Comparison of ENCODE assay signal across 8 cellular contexts in genomic region chr7:43454936-43455518, GRCh38.
DNase-seq lines count a peak whose midpoint lies in the region; ATAC-seq and TF ChIP-seq lines count a peak whose summit lies in the region.

No MANE protein-coding gene starts in this region.

- H3K4me1 ChIP-seq in body of pancreas (no peaks in the 10 kb centered on the region), liver (ENCODE audit: control insufficient read depth in 4 of 4, insufficient read depth in 4 of 4, low read length in 3 of 4) (peaks cover 3 to 9% (median 8%) of the 10 kb centered on the region in 4 donors)

- H3K9ac ChIP-seq in liver (ENCODE audit: low read depth in 1 of 2, low read length in 2 of 2), result no peak overlapping the region

- DNase-seq in NCI-H146 (lab: John Stamatoyannopoulos, UW) (peak; percentile 5), NCI-H146 treated with DMSO at 0.1 percent for 48 hours (lab: John Stamatoyannopoulos, UW; ENCODE audit: unreplicated experiment) (no peak), NB4 (ENCODE audit: low read depth) (peak; percentile 54), body of pancreas (no peak), posterior cingulate gyrus (no peak)
- no peak for DNase-seq in central memory CD4-positive, alpha-beta T cell

- H3K27ac ChIP-seq in body of pancreas (no peak overlapping the region), liver (ENCODE audit: low read depth in 1 of 2, low read length in 2 of 2) (no peak overlapping the region)

- H3K4me3 ChIP-seq in NB4 (ENCODE audit: low read depth, low read length) (no peak overlapping the region), body of pancreas (no peak overlapping the region), liver (ENCODE audit: low read depth in 1 of 3, low read length in 3 of 3) (no peak overlapping the region)

- H3K9me3 ChIP-seq in body of pancreas (no peaks in the 10 kb centered on the region), liver (ENCODE audit: control insufficient read depth in 4 of 4, low read length in 3 of 4) (no peaks in the 10 kb centered on the region)

- ATAC-seq in GM21786 (IDR thresholded peaks at IDR 0.05; ENCODE audit: unreplicated experiment), result peak; percentile 82
- ATAC-seq in body of pancreas, result peak; percentile 74

- intact Hi-C loops in body of pancreas (cut with DNase I) (no loop called here), posterior cingulate gyrus (cut with DNase I) (loop anchor here (5.0 to 10.0 kb wide), 2 partner anchors 270 to 513 kb away; partner anchors contain the start of gene COA1)

- H3K36me3 ChIP-seq in body of pancreas (replicated peaks in 1 of 2; ENCODE audit: insufficient read depth in 1 of 2, low read depth in 2 of 2) (no peaks in the 10 kb centered on the region), liver (ENCODE audit: control insufficient read depth in 4 of 4, insufficient read depth in 3 of 4, low read depth in 1 of 4, low read length in 3 of 4) (no peaks in the 10 kb centered on the region)

- no peaks in the 10 kb centered on the region for H3K27me3 ChIP-seq in body of pancreas
- H3K27me3 ChIP-seq in liver (ENCODE audit: control insufficient read depth in 4 of 4, insufficient read depth in 4 of 4, low read length in 3 of 4), result no peaks in the 10 kb centered on the region

- 21 to 22% methylated on average over 8 of the region's 8 CpGs for whole genome bisulfite sequencing in body of pancreas, 2 donors
- 25% methylated on average over 8 of the region's 8 CpGs for WGBS in liver

- TF ChIP-seq CTCF in NB4 (IDR thresholded peaks at IDR 0.05; ENCODE audit: low read depth, low read length) (no peak), body of pancreas (IDR thresholded peaks at IDR 0.05) (peak in 6 of 7 experiments; percentile 15 to 67 (median 50)), liver (IDR thresholded peaks at IDR 0.05; ENCODE audit: low read depth, low read length, missing input control) (peak; percentile 47)

- no peak for TF ChIP-seq POLR2A in NB4 (IDR thresholded peaks at IDR 0.05; ENCODE audit: extremely low read depth, insufficient read length)
- TF ChIP-seq POLR2A in body of pancreas (IDR thresholded peaks at IDR 0.05), result no peak

- TF ChIP-seq RAD21 in liver (IDR thresholded peaks at IDR 0.05), result peak; percentile 74 to 78

TF ChIP-seq in liver, 16 proteins besides CTCF, POLR2A, EP300 and RAD21:
- TF ChIP-seq FOXA1 (IDR thresholded peaks at IDR 0.05) (no peak), HNF4G (IDR thresholded peaks at IDR 0.05) (no peak), HNF4A (conservative IDR thresholded peaks at IDR 0.05) (no peak), TAF1 (conservative IDR thresholded peaks at IDR 0.05) (no peak), NR2F2 (IDR thresholded peaks at IDR 0.05) (no peak), YY1 (IDR thresholded peaks at IDR 0.05) (no peak), JUND (IDR thresholded peaks at IDR 0.05) (no peak), ZBTB33 (IDR thresholded peaks at IDR 0.05) (no peak)
- TF ChIP-seq, protein P1, sequence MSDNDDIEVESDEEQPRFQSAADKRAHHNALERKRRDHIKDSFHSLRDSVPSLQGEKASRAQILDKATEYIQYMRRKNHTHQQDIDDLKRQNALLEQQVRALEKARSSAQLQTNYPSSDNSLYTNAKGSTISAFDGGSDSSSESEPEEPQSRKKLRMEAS (IDR thresholded peaks at IDR 0.05), result no peak
- TF ChIP-seq, protein P2, sequence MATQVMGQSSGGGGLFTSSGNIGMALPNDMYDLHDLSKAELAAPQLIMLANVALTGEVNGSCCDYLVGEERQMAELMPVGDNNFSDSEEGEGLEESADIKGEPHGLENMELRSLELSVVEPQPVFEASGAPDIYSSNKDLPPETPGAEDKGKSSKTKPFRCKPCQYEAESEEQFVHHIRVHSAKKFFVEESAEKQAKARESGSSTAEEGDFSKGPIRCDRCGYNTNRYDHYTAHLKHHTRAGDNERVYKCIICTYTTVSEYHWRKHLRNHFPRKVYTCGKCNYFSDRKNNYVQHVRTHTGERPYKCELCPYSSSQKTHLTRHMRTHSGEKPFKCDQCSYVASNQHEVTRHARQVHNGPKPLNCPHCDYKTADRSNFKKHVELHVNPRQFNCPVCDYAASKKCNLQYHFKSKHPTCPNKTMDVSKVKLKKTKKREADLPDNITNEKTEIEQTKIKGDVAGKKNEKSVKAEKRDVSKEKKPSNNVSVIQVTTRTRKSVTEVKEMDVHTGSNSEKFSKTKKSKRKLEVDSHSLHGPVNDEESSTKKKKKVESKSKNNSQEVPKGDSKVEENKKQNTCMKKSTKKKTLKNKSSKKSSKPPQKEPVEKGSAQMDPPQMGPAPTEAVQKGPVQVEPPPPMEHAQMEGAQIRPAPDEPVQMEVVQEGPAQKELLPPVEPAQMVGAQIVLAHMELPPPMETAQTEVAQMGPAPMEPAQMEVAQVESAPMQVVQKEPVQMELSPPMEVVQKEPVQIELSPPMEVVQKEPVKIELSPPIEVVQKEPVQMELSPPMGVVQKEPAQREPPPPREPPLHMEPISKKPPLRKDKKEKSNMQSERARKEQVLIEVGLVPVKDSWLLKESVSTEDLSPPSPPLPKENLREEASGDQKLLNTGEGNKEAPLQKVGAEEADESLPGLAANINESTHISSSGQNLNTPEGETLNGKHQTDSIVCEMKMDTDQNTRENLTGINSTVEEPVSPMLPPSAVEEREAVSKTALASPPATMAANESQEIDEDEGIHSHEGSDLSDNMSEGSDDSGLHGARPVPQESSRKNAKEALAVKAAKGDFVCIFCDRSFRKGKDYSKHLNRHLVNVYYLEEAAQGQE (IDR thresholded peaks at IDR 0.05), result no peak

Comparison
In these comparisons a context has a peak if more than half of its experiments do, and no peak if none do; other contexts are left out.
1. DNase-seq: peak in NCI-H146 (single experiment) and NB4 (single experiment); none in NCI-H146 treated with DMSO at 0.1 percent for 48 hours (single experiment), body of pancreas (0 of 4), central memory CD4-positive, alpha-beta T cell (single experiment) and posterior cingulate gyrus (0 of 10).